ENCODE assay signal across 8 cellular contexts in genomic region chr5:59036274-59036961, GRCh38.
A peak's percentile ranks its signal among the peaks of the same experiment; 100 is the strongest.
DNase-seq lines count a peak whose midpoint lies in the region; ATAC-seq and TF ChIP-seq lines count a peak whose summit lies in the region.

No MANE protein-coding gene starts in this region.

- H3K4me1 Mint-ChIP-seq in activated CD4-positive, alpha-beta T cell treated with anti-CD3 and anti-CD28 coated beads, Interleukin-2, amount 10 ng/mL, durations not matched to agents 24 days and 14 days, result peaks cover 49% of the 10 kb centered on the region

- H3K27ac Mint-ChIP-seq in activated CD4-positive, alpha-beta T cell treated with anti-CD3 and anti-CD28 coated beads, Interleukin-2, amount 10 ng/mL, durations not matched to agents 24 days and 14 days, result peak overlapping the region; percentile 99

- H3K27me3 Mint-ChIP-seq in activated CD4-positive, alpha-beta T cell treated with anti-CD3 and anti-CD28 coated beads, Interleukin-2, amount 10 ng/mL, durations not matched to agents 24 days and 14 days, result no peaks in the 10 kb centered on the region

- no peaks in the 10 kb centered on the region for H3K9me3 Mint-ChIP-seq in activated CD4-positive, alpha-beta T cell treated with anti-CD3 and anti-CD28 coated beads, Interleukin-2, amount 10 ng/mL, durations not matched to agents 24 days and 14 days

- peak overlapping the region; percentile 92 for H3K4me3 Mint-ChIP-seq in activated CD4-positive, alpha-beta T cell treated with anti-CD3 and anti-CD28 coated beads, Interleukin-2, amount 10 ng/mL, durations not matched to agents 24 days and 14 days

- ATAC-seq in HG02840 (IDR thresholded peaks at IDR 0.05; ENCODE audit: low FRiP score, unreplicated experiment) (no peak), GM19035 (IDR thresholded peaks at IDR 0.05; ENCODE audit: unreplicated experiment) (no peak)

- H3K36me3 Mint-ChIP-seq in activated CD4-positive, alpha-beta T cell treated with anti-CD3 and anti-CD28 coated beads, Interleukin-2, amount 10 ng/mL, durations not matched to agents 24 days and 14 days (ENCODE audit: low read depth), result peaks cover 50% of the 10 kb centered on the region

- DNase-seq in AG09309 (ENCODE audit: low read depth) (peak; percentile 96), LHCN-M2 (ENCODE audit: low read depth) (peak; percentile 96), fibroblast of pulmonary artery (ENCODE audit: low read depth) (peak; percentile 96), NCI-H2227 treated with DMSO at 0.1 percent for 48 hours (lab: John Stamatoyannopoulos, UW) (no peak)
- DNase-seq in activated CD4-positive, alpha-beta T cell treated with anti-CD3 and anti-CD28 coated beads, Interleukin-2, amount 10 ng/mL, durations not matched to agents 24 days and 14 days, result peak; percentile 82
- peak; percentile 32 for DNase-seq in stimulated activated CD4-positive, alpha-beta T cell treated with anti-CD3 and anti-CD28 coated beads, Interleukin-4, amount 100 ng/mL, for 1 hour

- TF ChIP-seq CTCF in AG09309 (IDR thresholded peaks at IDR 0.05; ENCODE audit: control insufficient read depth, insufficient read depth, low read depth, low read length, missing control alignments) (no peak), fibroblast of pulmonary artery (IDR thresholded peaks at IDR 0.05; ENCODE audit: low read length, missing control alignments) (no peak)

- intact Hi-C loops in activated CD4-positive, alpha-beta T cell treated with anti-CD3 and anti-CD28 coated beads, Interleukin-2, amount 10 ng/mL, durations not matched to agents 24 days and 14 days (cut with micrococcal nuclease), result loop anchor here (2.0 kb wide), 1 partner anchor 150 kb away; no protein-coding TSS in a partner anchor

- no peak overlapping the region for H3K4me3 ChIP-seq in AG09309 (ENCODE audit: control insufficient read depth, low read depth, low read length)
- H3K4me3 ChIP-seq in fibroblast of pulmonary artery (replicated peaks; ENCODE audit: low read depth, low read length), result peak overlapping the region; percentile 61
